ENCODE assay signal across 1 cellular context in genomic region chr14:93137864-93138263, GRCh38.
TF ChIP-seq lines count a peak whose summit lies in the region.

No MANE protein-coding gene starts in this region.

TF ChIP-seq in SK-N-SH treated with all-trans-retinoic acid at 6 μM for 48 hours, 23 proteins besides CTCF, POLR2A, EP300 and RAD21 (continued from another document):
- TF ChIP-seq CSRNP3 (CRISPR knock-in tag; IDR thresholded peaks at IDR 0.05) (no peak), PPARA (CRISPR knock-in tag; IDR thresholded peaks at IDR 0.05; ENCODE audit: borderline replicate concordance) (no peak), TOX (CRISPR knock-in tag; IDR thresholded peaks at IDR 0.05; ENCODE audit: borderline replicate concordance) (no peak), SNAI2 (CRISPR knock-in tag; IDR thresholded peaks at IDR 0.05) (no peak), OSR1 (CRISPR knock-in tag; IDR thresholded peaks at IDR 0.05) (no peak), ZNF8 (CRISPR knock-in tag; IDR thresholded peaks at IDR 0.05) (no peak)
